22 cellular contexts compared by ENCODE assay signal in the genomic region with DNA sequence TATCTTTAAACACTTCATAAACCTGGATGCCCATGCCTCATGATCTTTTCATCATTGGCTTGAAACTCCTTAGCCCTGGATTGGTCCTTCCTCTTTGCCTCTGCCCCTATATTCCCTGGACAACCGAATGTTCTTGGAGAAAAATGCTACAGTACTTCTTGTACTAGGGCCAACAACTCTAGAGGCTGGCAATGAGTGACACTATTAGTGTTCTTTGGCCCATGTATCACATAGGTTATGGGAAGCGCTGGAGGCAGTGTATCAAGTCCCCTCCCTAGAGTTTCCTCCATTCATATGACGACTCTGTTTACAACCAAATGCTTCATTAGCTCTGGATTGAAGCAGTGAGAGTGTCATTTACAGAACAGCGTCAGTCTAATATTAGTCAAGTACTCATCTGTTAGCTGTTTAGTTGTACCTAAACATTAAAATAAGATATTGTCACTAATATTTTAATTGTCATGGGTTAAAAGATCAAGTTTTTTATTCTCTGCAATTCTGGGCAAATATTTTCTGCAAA.
DNase-seq lines count a peak whose midpoint lies in the region; ATAC-seq lines count a peak whose summit lies in the region.
"Had no signal": no experiment of that assay in that cellular context is flagged by ENCODE, and none has a peak within 500 bp of the region (broad histone marks: within the 10 kb centered on the region; RNA-seq: fewer than 3 reads in every experiment).

No MANE protein-coding gene starts in this region.

- POLR2A ChIA-PET in CD8-positive, alpha-beta memory T cell (lab: Charles Lee): no interaction called here

- H3K27ac Mint-ChIP-seq in T-helper 17 cell: peak overlapping the region; percentile 24
- peak overlapping the region; percentile 9 for H3K27ac Mint-ChIP-seq in stimulated activated memory B cell treated with anti-CD40 and anti-IgM and Interleukin-4, amounts not matched to agents 10 μg/mL and 1 μg/mL and 100 μg/mL, for 72 hours
- H3K27ac Mint-ChIP-seq in CD8-positive, alpha-beta memory T cell: peak overlapping the region in 3 of 8 donors; percentile 36 to 78 (median 44)
- H3K27ac Mint-ChIP-seq: activated B cell treated with CpG ODN at 0.5 μM for 24 hours; activated naive CD8-positive, alpha-beta T cell; endodermal cell had no signal

- DNase-seq in G401 (ENCODE audit: low spot score): peak; percentile 29
- DNase-seq in T-helper 17 cell: no peak
- no peak for DNase-seq in epithelial cell of prostate (ENCODE audit: low read depth, low spot score)
- no peak for DNase-seq in T-helper 1 cell
- DNase-seq in CD8-positive, alpha-beta memory T cell: no peak
- DNase-seq: activated B cell treated with CpG ODN at 0.5 μM for 24 hours; activated CD4-positive, alpha-beta T cell treated with anti-CD3 and anti-CD28 coated beads, Interleukin-2, amount 50 U/mL, for 48 hours; activated CD8-positive, alpha-beta memory T cell treated with anti-CD3 and anti-CD28 coated beads, Interleukin-2, amount 50 U/mL, for 4 hours; Calu3; endodermal cell; esophagus squamous epithelium; lower lobe of right lung; NCI-H1048; NCI-H2029; NCI-H82; SHP77; T1000 had no signal

- ATAC-seq in T-helper 17 cell: no peak
- no peak for ATAC-seq in stimulated activated memory B cell treated with anti-CD40 and anti-IgM and Interleukin-4, amounts not matched to agents 10 μg/mL and 1 μg/mL and 100 μg/mL, for 72 hours
- ATAC-seq in GM21786 (IDR thresholded peaks at IDR 0.05; ENCODE audit: unreplicated experiment): no peak
- ATAC-seq: lower lobe of right lung had no signal

- in situ Hi-C loops in G401 (cut with HindIII; ENCODE audit: low sequenced_read_pairs): no loop called here

- no peaks in the 10 kb centered on the region for H3K4me1 ChIP-seq in CD8-positive, alpha-beta memory T cell (ENCODE audit: insufficient read depth, low read length)
- H3K4me1 ChIP-seq: esophagus squamous epithelium, lower lobe of right lung had no signal

- no peak overlapping the region for H3K4me3 ChIP-seq in CD8-positive, alpha-beta memory T cell (ENCODE audit: low read length)
- H3K4me3 ChIP-seq: BLaER1 treated with 17β-estradiol and CSF1 and Interleukin-3, amounts not matched to agents 10 nM and 100 nM; esophagus squamous epithelium; lower lobe of right lung had no signal

- H3K4me3 Mint-ChIP-seq in T-helper 17 cell: no peak overlapping the region
- no peak overlapping the region for H3K4me3 Mint-ChIP-seq in stimulated activated memory B cell treated with anti-CD40 and anti-IgM and Interleukin-4, amounts not matched to agents 10 μg/mL and 1 μg/mL and 100 μg/mL, for 72 hours
- no peak overlapping the region for H3K4me3 Mint-ChIP-seq in CD8-positive, alpha-beta memory T cell
- H3K4me3 Mint-ChIP-seq: activated B cell treated with CpG ODN at 0.5 μM for 24 hours; activated naive CD8-positive, alpha-beta T cell; endodermal cell; neural crest cell had no signal

- peaks cover 3% of the 10 kb centered on the region for H3K36me3 ChIP-seq in CD8-positive, alpha-beta memory T cell (ENCODE audit: insufficient read depth, low read length)

- peaks cover 11% of the 10 kb centered on the region for H3K4me1 Mint-ChIP-seq in T-helper 17 cell
- H3K4me1 Mint-ChIP-seq in stimulated activated memory B cell treated with anti-CD40 and anti-IgM and Interleukin-4, amounts not matched to agents 10 μg/mL and 1 μg/mL and 100 μg/mL, for 72 hours: no peaks in the 10 kb centered on the region
- no peaks in the 10 kb centered on the region for H3K4me1 Mint-ChIP-seq in CD8-positive, alpha-beta memory T cell
- H3K4me1 Mint-ChIP-seq: activated B cell treated with CpG ODN at 0.5 μM for 24 hours, endodermal cell had no signal

- no peaks in the 10 kb centered on the region for H3K27me3 ChIP-seq in CD8-positive, alpha-beta memory T cell (ENCODE audit: insufficient read depth, low read length, poor library complexity, severe bottlenecking)
- H3K27me3 ChIP-seq: BLaER1 treated with 17β-estradiol and CSF1 and Interleukin-3, amounts not matched to agents 10 nM and 100 nM; esophagus squamous epithelium had no signal

- peak overlapping the region; percentile 65 for H3K27ac ChIP-seq in epithelial cell of prostate
- no peak overlapping the region for H3K27ac ChIP-seq in CD8-positive, alpha-beta memory T cell (ENCODE audit: low read depth, low read length)
- H3K27ac ChIP-seq: esophagus squamous epithelium, lower lobe of right lung had no signal

- H3K9me3 Mint-ChIP-seq in stimulated activated memory B cell treated with anti-CD40 and anti-IgM and Interleukin-4, amounts not matched to agents 10 μg/mL and 1 μg/mL and 100 μg/mL, for 72 hours: no peaks in the 10 kb centered on the region
- no peaks in the 10 kb centered on the region for H3K9me3 Mint-ChIP-seq in CD8-positive, alpha-beta memory T cell
- H3K9me3 Mint-ChIP-seq: activated B cell treated with CpG ODN at 0.5 μM for 24 hours, endodermal cell, neural crest cell had no signal

- CTCF ChIA-PET in CD8-positive, alpha-beta memory T cell (lab: Charles Lee): no interaction called here

- H3K27me3 Mint-ChIP-seq in T-helper 17 cell: no peaks in the 10 kb centered on the region
- no peaks in the 10 kb centered on the region for H3K27me3 Mint-ChIP-seq in stimulated activated memory B cell treated with anti-CD40 and anti-IgM and Interleukin-4, amounts not matched to agents 10 μg/mL and 1 μg/mL and 100 μg/mL, for 72 hours
- no peaks in the 10 kb centered on the region for H3K27me3 Mint-ChIP-seq in CD8-positive, alpha-beta memory T cell
- H3K27me3 Mint-ChIP-seq: activated B cell treated with CpG ODN at 0.5 μM for 24 hours; activated naive CD8-positive, alpha-beta T cell had no signal

- no peaks in the 10 kb centered on the region for H3K9me3 ChIP-seq in T-helper 17 cell (ENCODE audit: control insufficient read depth, low read length, poor library complexity, severe bottlenecking)
- H3K9me3 ChIP-seq in CD8-positive, alpha-beta memory T cell (ENCODE audit: low read length): no peaks in the 10 kb centered on the region
- H3K9me3 ChIP-seq: BLaER1 treated with 17β-estradiol and CSF1 and Interleukin-3, amounts not matched to agents 10 nM and 100 nM; esophagus squamous epithelium; lower lobe of right lung had no signal

- peaks cover 23% of the 10 kb centered on the region for H3K36me3 Mint-ChIP-seq in T-helper 17 cell (ENCODE audit: low read depth)
- H3K36me3 Mint-ChIP-seq in stimulated activated memory B cell treated with anti-CD40 and anti-IgM and Interleukin-4, amounts not matched to agents 10 μg/mL and 1 μg/mL and 100 μg/mL, for 72 hours: peaks cover 81% of the 10 kb centered on the region
- peaks cover 8 to 88% (median 31%) of the 10 kb centered on the region in 3 donors for H3K36me3 Mint-ChIP-seq in CD8-positive, alpha-beta memory T cell
